13 cellular contexts compared by ENCODE assay signal in genomic region chr4:1907848-1908525, GRCh38. TPM values are rescaled to one million over a fixed set of nuclear protein-coding genes. Genes with fewer than 3 reads are reported as not detected.
DNase-seq lines count a peak whose midpoint lies in the region; ATAC-seq, FAIRE-seq and TF ChIP-seq lines count a peak whose summit lies in the region.
"Had no signal": no experiment of that assay in that cellular context is flagged by ENCODE, and none has a peak within 500 bp of the region (broad histone marks: within the 10 kb centered on the region; RNA-seq: fewer than 3 reads in every experiment).

No MANE protein-coding gene starts in this region.

- no peaks in the 10 kb centered on the region for H3K27me3 ChIP-seq in HepG2 (ENCODE audit: control insufficient read depth in 1 of 2, insufficient read depth in 2 of 2, low read length in 2 of 2)
- no peaks in the 10 kb centered on the region for H3K27me3 ChIP-seq in right lobe of liver
- H3K27me3 ChIP-seq in foreskin keratinocyte = no peaks in the 10 kb centered on the region

- BruUV-seq in HepG2 (replicated peaks; lab: Mats Ljungman, UMichigan) = no TSS peak

- no peaks in the 10 kb centered on the region for H3K9me3 ChIP-seq in HepG2 (ENCODE audit: low read length)
- no peaks in the 10 kb centered on the region for H3K9me3 ChIP-seq in right lobe of liver
- H3K9me3 ChIP-seq: psoas muscle had no signal

- peaks cover 11 to 58% of the 10 kb centered on the region in 2 experiments for H3K36me3 ChIP-seq in HepG2 (replicated peaks in 1 of 2; ENCODE audit: control insufficient read depth in 1 of 2, insufficient read depth in 2 of 2, low read length in 2 of 2)
- H3K36me3 ChIP-seq in right lobe of liver = peaks cover 0 to 9% (median 0%) of the 10 kb centered on the region in 4 donors

- TF ChIP-seq RAD21 in HepG2 (CRISPR knock-in tag; IDR thresholded peaks at IDR 0.05) = no peak

- H3K4me1 ChIP-seq in HepG2 (ENCODE audit: insufficient read depth, low read length) (peaks cover 24% of the 10 kb centered on the region), right lobe of liver (no peaks in the 10 kb centered on the region), foreskin keratinocyte (peaks cover 9% of the 10 kb centered on the region)
- H3K4me1 ChIP-seq: psoas muscle had no signal

- TF ChIP-seq EP300 in HepG2 (IDR thresholded peaks at IDR 0.05; ENCODE audit: low read depth in 2 of 2, low read length in 2 of 2) = no peak
- TF ChIP-seq EP300 in HepG2 (CRISPR knock-in tag; IDR thresholded peaks at IDR 0.05; ENCODE audit: borderline replicate concordance) = no peak

- FAIRE-seq in HepG2 (lab: Jason Lieb, UNC) = no peak
- FAIRE-seq: endometrium had no signal

- H2AFZ ChIP-seq in HepG2 (ENCODE audit: low read length) = no peak overlapping the region

- H3K27ac ChIP-seq in HepG2 (ENCODE audit: extremely low read length, insufficient read depth, low read length) (no peak overlapping the region), right lobe of liver (no peak overlapping the region), foreskin keratinocyte (peak overlapping the region; percentile 95)
- H3K27ac ChIP-seq: psoas muscle had no signal

- in situ Hi-C loops in HepG2 (cut with HindIII; ENCODE audit: extremely low pct_ligation_motif_present, low pct_unique_long_range_greater_than_20kb) = no loop called here
- in situ Hi-C loops in ACHN (cut with HindIII; ENCODE audit: low pct_ligation_motif_present, low pct_unique_long_range_greater_than_20kb, low sequenced_read_pairs) = no loop called here

- CTCF ChIA-PET in HepG2 (lab: Yijun Ruan, JAX; ENCODE audit: low intra/inter-chr PET ratio, low total read pairs) = no interaction called here

- H3K4me2 ChIP-seq in HepG2 (ENCODE audit: low read depth, low read length) = no peak overlapping the region

- H3K79me2 ChIP-seq in HepG2 (ENCODE audit: insufficient read depth, low read length) = peaks cover 61% of the 10 kb centered on the region

- no peak for TF ChIP-seq POLR2A in HepG2 (IDR thresholded peaks at IDR 0.05; ENCODE audit: insufficient read depth in 1 of 2, low read depth in 2 of 2, low read length in 2 of 2)
- TF ChIP-seq POLR2A in right lobe of liver (IDR thresholded peaks at IDR 0.05) = no peak

- POLR2A ChIA-PET in HepG2 (lab: Yijun Ruan, JAX) = interaction anchor here (1.6 kb wide), 1 partner anchor 31 kb away, joined by 3 read pairs; no protein-coding TSS in a partner anchor

- no peak overlapping the region for H3K9ac ChIP-seq in HepG2 (ENCODE audit: insufficient read depth, low read depth, low read length)

- intact Hi-C loops in HepG2 (cut with micrococcal nuclease; ENCODE audit: unreplicated experiment) = no loop called here
- intact Hi-C loops in right lobe of liver (cut with DNase I) = loop anchor here in 1 of 2 donors (10.0 kb wide), 1 partner anchor 163 kb away; no protein-coding TSS in a partner anchor

- ATAC-seq in HepG2 = no peak
- no peak for ATAC-seq in right lobe of liver
- peak; percentile 96 for ATAC-seq in foreskin keratinocyte
- no peak for ATAC-seq in GM21515 (IDR thresholded peaks at IDR 0.05; ENCODE audit: unreplicated experiment)
- ATAC-seq: psoas muscle; stimulated activated naive B cell treated with anti-CD40 and anti-IgM and Interleukin-4, amounts not matched to agents 10 μg/mL and 1 μg/mL and 100 μg/mL, for 72 hours had no signal

- DNase-seq in HepG2 (ENCODE audit: low spot score) (no peak), right lobe of liver (no peak), NCI-H510A (lab: John Stamatoyannopoulos, UW) (peak; percentile 80), foreskin keratinocyte (peak; percentile 94 to 97), ACHN (no peak)
- no peak for DNase-seq in stimulated activated CD4-positive, alpha-beta T cell treated with anti-CD3 and anti-CD28 coated beads, Interleukin-4, amount 100 ng/mL, for 1 hour
- DNase-seq: activated CD8-positive, alpha-beta memory T cell treated with anti-CD3 and anti-CD28 coated beads, Interleukin-2, amount 50 U/mL, for 48 hours; mesenchymal stem cell; psoas muscle; stimulated activated CD4-positive, alpha-beta T cell treated with anti-CD3 and anti-CD28 coated beads, Interleukin-1b, Interleukin-23, amount 100 ng/mL, for 48 hours; stimulated activated naive B cell treated with anti-CD40 and anti-IgM and Interleukin-4, amounts not matched to agents 10 μg/mL and 1 μg/mL and 100 μg/mL, for 72 hours had no signal

- H3K4me3 ChIP-seq in HepG2 (replicated peaks in 1 of 3; ENCODE audit: insufficient read depth in 1 of 3, low read depth in 2 of 3, low read length in 3 of 3) (no peak overlapping the region), right lobe of liver (no peak overlapping the region)
- H3K4me3 ChIP-seq: psoas muscle had no signal

- no peak for TF ChIP-seq CTCF in HepG2 (CRISPR knock-in tag; IDR thresholded peaks at IDR 0.05)
- no peak for TF ChIP-seq CTCF in right lobe of liver (IDR thresholded peaks at IDR 0.05)
- TF ChIP-seq CTCF in foreskin keratinocyte (conservative IDR thresholded peaks at IDR 0.05) = no peak

- H4K20me1 ChIP-seq in HepG2 (ENCODE audit: insufficient read depth, low read length) = peaks cover 4% of the 10 kb centered on the region

- WGBS in HepG2 (ENCODE audit: low lambda C conversion rate) = over 99% methylated on average over 7 of the region's 7 CpGs
- 84% methylated on average over 7 of the region's 7 CpGs for WGBS in right lobe of liver (ENCODE audit: insufficient coverage, low coverage, low lambda C conversion rate, missing lambda C conversion rate)

TF ChIP-seq in HepG2, 621 proteins besides CTCF, POLR2A, EP300 and RAD21:
- TF ChIP-seq FOSL2 (CRISPR knock-in tag; IDR thresholded peaks at IDR 0.05) = 0 out of 2 replicates have a peak, but pooled peaks have one; percentile 31
- no peak for TF ChIP-seq XRCC5 (optimal IDR thresholded peaks at IDR 0.05; ENCODE audit: low read length)
TF ChIP-seq in HepG2: peak in this region for 1.

RNA-seq across cellular contexts. Expression of gene NSD2, which starts 36.8 kb away (rescaled TPM):
- total RNA-seq in HepG2 (2016; rRNA removed; fragmentation: Illumina TruSeq; extraction: Trizol) (62.0 and 65.9 TPM in 2 replicates), right lobe of liver (10 to 100 TPM; 11.4 to 19.4 (median 14.0) TPM), foreskin keratinocyte (115 and 132 TPM in 2 replicates)
- total RNA-seq in HepG2 (2016; cell fraction: cytosol; rRNA removed; fragmentation: Illumina TruSeq; extraction: Trizol; ENCODE audit: low read depth) = 184 and 195 TPM in 2 replicates
- 53.2 and 63.6 TPM in 2 replicates for total RNA-seq in HepG2 (2016; cell fraction: insoluble cytoplasmic fraction; rRNA removed; fragmentation: Illumina TruSeq; extraction: Trizol)
- 147 and 176 TPM in 2 replicates for total RNA-seq in HepG2 (2016; cell fraction: membrane; rRNA removed; fragmentation: Illumina TruSeq; extraction: Trizol)
- 58.7 and 66.8 TPM in 2 replicates for total RNA-seq in HepG2 (2016; cell fraction: nucleus; rRNA removed; fragmentation: Illumina TruSeq; extraction: Trizol)
- polyA plus RNA-seq in HepG2 (2011; rRNA removed) (19.4 and 22.0 TPM in 2 replicates), foreskin keratinocyte (28.5 and 36.8 TPM in 2 replicates)
- polyA plus RNA-seq in HepG2 (2011; cell fraction: cytosol; rRNA removed) = 11.1 and 12.8 TPM in 2 replicates
- 56.9 and 75.7 TPM in 2 replicates for polyA plus RNA-seq in HepG2 (2011; cell fraction: nucleus; rRNA removed)
- polyA plus RNA-seq in HepG2 (2012) = 26.3 and 32.9 TPM in 2 replicates
- polyA plus RNA-seq in HepG2 (2016; cell fraction: cytosol; fragmentation: Illumina TruSeq; extraction: Trizol; ENCODE audit: low read depth) = 11.4 and 12.5 TPM in 2 replicates
- polyA plus RNA-seq in HepG2 (2016; cell fraction: insoluble cytoplasmic fraction; fragmentation: Illumina TruSeq; extraction: Trizol; ENCODE audit: low read depth) = 37.5 and 47.3 TPM in 2 replicates
- 30.1 and 30.2 TPM in 2 replicates for polyA plus RNA-seq in HepG2 (2016; cell fraction: membrane; fragmentation: Illumina TruSeq; extraction: Trizol; ENCODE audit: low read depth)
- polyA plus RNA-seq in HepG2 (2016; cell fraction: nucleus; fragmentation: Illumina TruSeq; extraction: Trizol; ENCODE audit: insufficient read depth, low read depth) = 107 and 112 TPM in 2 replicates
- 72.2 and 123 TPM in 2 replicates for polyA minus RNA-seq in HepG2 (2011; rRNA and poly(A)+ RNA removed; ENCODE audit: low replicate concordance)
- polyA minus RNA-seq in HepG2 (2011; cell fraction: cytosol; rRNA and poly(A)+ RNA removed) = 27.9 and 31.4 TPM in 2 replicates
- polyA minus RNA-seq in HepG2 (2011; cell fraction: nucleus; rRNA and poly(A)+ RNA removed) = 66.3 and 67.3 TPM in 2 replicates

RNA-seq across cellular contexts. Expression of gene LETM1, which starts 52.0 kb away (rescaled TPM):
- total RNA-seq in HepG2 (2016; rRNA removed; fragmentation: Illumina TruSeq; extraction: Trizol) (29.4 and 41.6 TPM in 2 replicates), right lobe of liver (10 to 100 TPM; 18.1 to 31.0 (median 25.6) TPM), foreskin keratinocyte (54.3 and 61.8 TPM in 2 replicates)
- 5.3 and 7.1 TPM in 2 replicates for total RNA-seq in HepG2 (2016; cell fraction: cytosol; rRNA removed; fragmentation: Illumina TruSeq; extraction: Trizol; ENCODE audit: low read depth)
- total RNA-seq in HepG2 (2016; cell fraction: insoluble cytoplasmic fraction; rRNA removed; fragmentation: Illumina TruSeq; extraction: Trizol) = 25.4 and 43.2 TPM in 2 replicates
- 10.6 and 10.8 TPM in 2 replicates for total RNA-seq in HepG2 (2016; cell fraction: membrane; rRNA removed; fragmentation: Illumina TruSeq; extraction: Trizol)
- 39.8 and 46.4 TPM in 2 replicates for total RNA-seq in HepG2 (2016; cell fraction: nucleus; rRNA removed; fragmentation: Illumina TruSeq; extraction: Trizol)
- polyA plus RNA-seq in HepG2 (2011; rRNA removed) (9.7 and 14.7 TPM in 2 replicates), foreskin keratinocyte (19.5 and 23.5 TPM in 2 replicates)
- 6.3 and 8.5 TPM in 2 replicates for polyA plus RNA-seq in HepG2 (2011; cell fraction: cytosol; rRNA removed)
- 56.2 and 61.1 TPM in 2 replicates for polyA plus RNA-seq in HepG2 (2011; cell fraction: nucleus; rRNA removed)
- 12.6 and 16.7 TPM in 2 replicates for polyA plus RNA-seq in HepG2 (2012)
- polyA plus RNA-seq in HepG2 (2016; cell fraction: cytosol; fragmentation: Illumina TruSeq; extraction: Trizol; ENCODE audit: low read depth) = 1.6 and 2.1 TPM in 2 replicates
- polyA plus RNA-seq in HepG2 (2016; cell fraction: insoluble cytoplasmic fraction; fragmentation: Illumina TruSeq; extraction: Trizol; ENCODE audit: low read depth) = 14.8 and 19.6 TPM in 2 replicates
- polyA plus RNA-seq in HepG2 (2016; cell fraction: membrane; fragmentation: Illumina TruSeq; extraction: Trizol; ENCODE audit: low read depth) = 3.7 and 4.3 TPM in 2 replicates
- 74.4 and 84.9 TPM in 2 replicates for polyA plus RNA-seq in HepG2 (2016; cell fraction: nucleus; fragmentation: Illumina TruSeq; extraction: Trizol; ENCODE audit: insufficient read depth, low read depth)
- polyA minus RNA-seq in HepG2 (2011; rRNA and poly(A)+ RNA removed; ENCODE audit: low replicate concordance) = 41.3 and 51.6 TPM in 2 replicates
- 26.3 and 30.1 TPM in 2 replicates for polyA minus RNA-seq in HepG2 (2011; cell fraction: cytosol; rRNA and poly(A)+ RNA removed)
- 21.1 and 31.3 TPM in 2 replicates for polyA minus RNA-seq in HepG2 (2011; cell fraction: nucleus; rRNA and poly(A)+ RNA removed)

Comparison
In these comparisons a context has a peak if more than half of its experiments do, and no peak if none do; other contexts are left out.
1. DNase-seq: peak in NCI-H510A (single experiment) and foreskin keratinocyte (2 of 2); none in HepG2 (single experiment), right lobe of liver (0 of 3), ACHN (single experiment) and stimulated activated CD4-positive, alpha-beta T cell treated with anti-CD3 and anti-CD28 coated beads, Interleukin-4, amount 100 ng/mL, for 1 hour (single experiment).